In the genomic region with DNA sequence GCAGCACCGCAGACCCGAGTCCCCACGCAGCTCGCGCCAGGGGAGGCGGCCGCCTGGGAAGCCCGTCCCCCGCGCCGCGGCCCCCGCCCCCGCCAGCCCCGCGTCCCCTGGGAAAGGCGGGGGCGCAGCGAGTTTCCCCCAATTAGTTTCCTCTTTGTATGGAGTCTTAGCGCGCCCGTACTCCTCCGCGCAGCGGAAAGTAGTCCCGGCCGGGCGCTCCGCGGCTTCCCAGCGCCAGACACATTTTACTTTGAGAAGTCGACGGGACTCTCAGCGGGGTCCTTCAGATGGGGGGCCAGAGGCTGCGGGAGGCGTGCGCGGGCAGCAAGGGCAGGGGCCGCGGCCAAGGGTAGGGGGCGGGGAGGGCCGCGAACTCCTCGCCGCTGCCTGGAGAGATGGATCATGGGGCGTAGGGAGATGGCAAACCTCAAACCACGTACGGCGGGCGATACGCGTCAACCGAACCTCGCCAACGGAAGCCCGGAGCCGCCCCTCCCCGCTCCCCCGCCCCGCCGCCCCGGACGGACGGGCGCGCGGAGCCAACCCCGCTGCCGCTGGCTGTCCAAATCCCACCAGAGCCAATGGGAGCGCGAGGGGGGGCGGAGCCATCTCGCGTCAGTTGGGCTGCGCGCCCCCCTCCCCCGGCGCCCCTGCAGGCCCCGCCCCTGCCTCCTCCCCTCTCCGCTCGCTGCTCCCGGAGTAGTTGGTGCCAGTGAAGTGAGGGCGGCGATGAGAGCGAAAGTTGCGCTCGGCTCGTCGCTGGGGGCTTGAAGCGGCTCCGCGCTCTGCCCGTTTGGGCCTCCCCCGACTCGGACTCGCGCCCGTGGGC, we compare ENCODE assay signal across 8 cellular contexts. TPM values are rescaled to one million over a fixed set of nuclear protein-coding genes. Genes with fewer than 3 reads are reported as not detected.
DNase-seq lines count a peak whose midpoint lies in the region; ATAC-seq, FAIRE-seq and TF ChIP-seq lines count a peak whose summit lies in the region.

RCOR1 (plus strand) TSS at position 706 of the 829 bp plus-strand sequence. CDS start 238 bp downstream, outside the sequence.

- peaks cover 24% of the 10 kb centered on the region for H3K4me1 ChIP-seq in CD4-positive, CD25-positive, alpha-beta regulatory T cell (ENCODE audit: control insufficient read depth, insufficient read depth, low read length, poor library complexity, severe bottlenecking)
- peaks cover 48% of the 10 kb centered on the region for H3K4me1 ChIP-seq in HepG2 (ENCODE audit: insufficient read depth, low read length)

- no peak within 1 kb of the TSS for H2AFZ ChIP-seq in HepG2 (ENCODE audit: low read length)

- peak within 1 kb of the TSS; percentile 92 for H3K27ac ChIP-seq in CD4-positive, CD25-positive, alpha-beta regulatory T cell (ENCODE audit: insufficient read depth, low read length, poor library complexity, severe bottlenecking)
- H3K27ac ChIP-seq in HepG2 (ENCODE audit: extremely low read length, insufficient read depth, low read length), result peak within 1 kb of the TSS; percentile 99

- no TSS peak for BruUV-seq in HepG2 (replicated peaks; lab: Mats Ljungman, UMichigan)

- peak within 1 kb of the TSS; percentile 78 for H3K4me2 ChIP-seq in HepG2 (ENCODE audit: low read depth, low read length)

- peaks cover 5 to 43% (median 21%) of the 10 kb centered on the region in 4 donors for H3K4me1 Mint-ChIP-seq in CD4-positive, CD25-positive, alpha-beta regulatory T cell

- TF ChIP-seq EP300 in HepG2 (IDR thresholded peaks at IDR 0.05; ENCODE audit: low read depth in 2 of 2, low read length in 2 of 2) (no peak), HepG2 (CRISPR knock-in tag; IDR thresholded peaks at IDR 0.05; ENCODE audit: borderline replicate concordance) (no peak)

- H3K27me3 Mint-ChIP-seq in CD4-positive, CD25-positive, alpha-beta regulatory T cell, result peaks cover 20% of the 10 kb centered on the region

- ATAC-seq in CD4-positive, CD25-positive, alpha-beta regulatory T cell (ENCODE audit: low read depth in 2 of 2), result peak; percentile 86 to 87
- peak; percentile 70 for ATAC-seq in GM19452 (IDR thresholded peaks at IDR 0.05; ENCODE audit: unreplicated experiment)
- peak; percentile 38 for ATAC-seq in HG03575 (IDR thresholded peaks at IDR 0.05; ENCODE audit: extremely low read depth, insufficient number of reproducible peaks, low FRiP score, unreplicated experiment)
- peak; percentile 77 for ATAC-seq in HepG2

- H3K4me3 ChIP-seq in CD4-positive, CD25-positive, alpha-beta regulatory T cell (ENCODE audit: low read depth, low read length), result peak within 1 kb of the TSS; percentile 74
- peak within 1 kb of the TSS; percentile 94 to 97 (median 94) for H3K4me3 ChIP-seq in HepG2 (replicated peaks in 1 of 3; ENCODE audit: insufficient read depth in 1 of 3, low read depth in 2 of 3, low read length in 3 of 3)

- TF ChIP-seq POLR2A in HepG2 (IDR thresholded peaks at IDR 0.05; ENCODE audit: insufficient read depth in 1 of 2, low read depth in 2 of 2, low read length in 2 of 2), result peak; percentile 85 to 94

- H4K20me1 ChIP-seq in HepG2 (ENCODE audit: insufficient read depth, low read length), result peaks cover 16% of the 10 kb centered on the region; the same call in 1 of the 2 replicates

- POLR2A ChIA-PET in HepG2 (lab: Yijun Ruan, JAX), result interaction anchor here (0.6 to 5.3 kb wide), 8 partner anchors 17 to 91 kb away, joined by 3 to 58 read pairs (median 4); partner anchors contain the start of gene ANKRD9

- peak; percentile 58; the same call in 1 of the 2 replicates for TF ChIP-seq RAD21 in HepG2 (CRISPR knock-in tag; IDR thresholded peaks at IDR 0.05)

- 2% methylated on average over 13 of the region's 98 CpGs for WGBS in HepG2 (ENCODE audit: low lambda C conversion rate)

- TF ChIP-seq CTCF in HepG2 (CRISPR knock-in tag; IDR thresholded peaks at IDR 0.05), result no peak

- CTCF ChIA-PET in HepG2 (lab: Yijun Ruan, JAX; ENCODE audit: low intra/inter-chr PET ratio, low total read pairs), result interaction anchor here (3.0 kb wide), 1 partner anchor 67 kb away, joined by 9 read pairs; no protein-coding TSS in a partner anchor

- intact Hi-C loops in HepG2 (cut with micrococcal nuclease; ENCODE audit: unreplicated experiment), result loop anchor here (2.0 to 5.0 kb wide), 4 partner anchors 47 to 270 kb away; partner anchors contain the start of genes CINP and TECPR2

- H3K9me3 Mint-ChIP-seq in CD4-positive, CD25-positive, alpha-beta regulatory T cell, result no peaks in the 10 kb centered on the region

- in situ Hi-C loops in HepG2 (cut with HindIII; ENCODE audit: extremely low pct_ligation_motif_present, low pct_unique_long_range_greater_than_20kb), result loop anchor here (5.0 kb wide), 1 partner anchor 50 kb away; no protein-coding TSS in a partner anchor

- H3K27me3 ChIP-seq in CD4-positive, CD25-positive, alpha-beta regulatory T cell (ENCODE audit: control insufficient read depth, insufficient read depth, low read length), result no peaks in the 10 kb centered on the region
- H3K27me3 ChIP-seq in HepG2 (ENCODE audit: control insufficient read depth in 1 of 2, insufficient read depth in 2 of 2, low read length in 2 of 2), result no peaks in the 10 kb centered on the region; a peak in 1 of 5 replicates

- no peaks in the 10 kb centered on the region for H3K36me3 Mint-ChIP-seq in CD4-positive, CD25-positive, alpha-beta regulatory T cell

- peak; percentile 96 to 98 (median 97) for DNase-seq in CD4-positive, CD25-positive, alpha-beta regulatory T cell
- DNase-seq in NCI-H82 (lab: John Stamatoyannopoulos, UW), result peak; percentile 97
- peak; percentile 98 for DNase-seq in activated CD4-positive, alpha-beta T cell treated with anti-CD3 and anti-CD28 coated beads, Interleukin-2, amount 50 U/mL, for 48 hours
- DNase-seq in dermis blood vessel endothelial cell, result peak; percentile 97
- DNase-seq in HepG2 (ENCODE audit: low spot score), result peak; percentile 89
- peak; percentile 96 to 97 for DNase-seq in stimulated activated CD4-positive, alpha-beta T cell treated with anti-CD3 and anti-CD28 coated beads, Interleukin-2, amount 100 ng/mL, for 48 hours

- peaks cover 38% of the 10 kb centered on the region for H3K79me2 ChIP-seq in HepG2 (ENCODE audit: insufficient read depth, low read length)

- H3K27ac Mint-ChIP-seq in CD4-positive, CD25-positive, alpha-beta regulatory T cell, result peak within 1 kb of the TSS; percentile 94 to 97 (median 96)

- H3K9ac ChIP-seq in HepG2 (ENCODE audit: insufficient read depth, low read depth, low read length), result peak within 1 kb of the TSS; percentile 88

- peak within 1 kb of the TSS; percentile 92 to 99 (median 98) for H3K4me3 Mint-ChIP-seq in CD4-positive, CD25-positive, alpha-beta regulatory T cell

- FAIRE-seq in HepG2 (lab: Jason Lieb, UNC), result no peak

- no peaks in the 10 kb centered on the region for H3K36me3 ChIP-seq in CD4-positive, CD25-positive, alpha-beta regulatory T cell (ENCODE audit: control insufficient read depth, insufficient read depth, low read length)
- H3K36me3 ChIP-seq in HepG2 (replicated peaks in 1 of 2; ENCODE audit: control insufficient read depth in 1 of 2, insufficient read depth in 2 of 2, low read length in 2 of 2), result no peaks in the 10 kb centered on the region

- no peaks in the 10 kb centered on the region for H3K9me3 ChIP-seq in CD4-positive, CD25-positive, alpha-beta regulatory T cell (ENCODE audit: control insufficient read depth in 2 of 2, low read length in 2 of 2)
- H3K9me3 ChIP-seq in HepG2 (ENCODE audit: low read length), result no peaks in the 10 kb centered on the region

TF ChIP-seq in HepG2, 621 proteins besides CTCF, POLR2A, EP300 and RAD21 (continues in another document):
- peak; percentile 67; the same call in 1 of the 2 replicates for TF ChIP-seq BORCS8-MEF2B (CRISPR knock-in tag; IDR thresholded peaks at IDR 0.05)
- TF ChIP-seq NONO (IDR thresholded peaks at IDR 0.05), result no peak
- peak; percentile 62; the same call in 1 of the 2 replicates for TF ChIP-seq NONO (CRISPR knock-in tag; conservative IDR thresholded peaks at IDR 0.05)

RNA-seq across cellular contexts. Expression of gene RCOR1, which starts in this region (rescaled TPM):
- total RNA-seq in CD4-positive, CD25-positive, alpha-beta regulatory T cell, result 28.1 TPM
- 1 to 10 TPM in 1 of 4 donors, under 1 TPM in 3; 0.40 to 1.2 (median 0.48) TPM for polyA plus RNA-seq in CD4-positive, CD25-positive, alpha-beta regulatory T cell
- 14.0 and 24.6 TPM in 2 replicates for total RNA-seq in dermis blood vessel endothelial cell
- total RNA-seq in HepG2 (2016; rRNA removed; fragmentation: Illumina TruSeq; extraction: Trizol), result 11.1 and 14.8 TPM in 2 replicates
- total RNA-seq in HepG2 (2016; cell fraction: cytosol; rRNA removed; fragmentation: Illumina TruSeq; extraction: Trizol; ENCODE audit: low read depth), result 5.2 and 6.2 TPM in 2 replicates
- 10.9 and 13.8 TPM in 2 replicates for total RNA-seq in HepG2 (2016; cell fraction: insoluble cytoplasmic fraction; rRNA removed; fragmentation: Illumina TruSeq; extraction: Trizol)
- 6.6 and 7.2 TPM in 2 replicates for total RNA-seq in HepG2 (2016; cell fraction: membrane; rRNA removed; fragmentation: Illumina TruSeq; extraction: Trizol)
- total RNA-seq in HepG2 (2016; cell fraction: nucleus; rRNA removed; fragmentation: Illumina TruSeq; extraction: Trizol), result 15.7 and 18.1 TPM in 2 replicates
- 10.2 and 10.5 TPM in 2 replicates for polyA plus RNA-seq in HepG2 (2011; rRNA removed)
- polyA plus RNA-seq in HepG2 (2011; cell fraction: cytosol; rRNA removed), result 5.8 and 9.2 TPM in 2 replicates
- polyA plus RNA-seq in HepG2 (2011; cell fraction: nucleus; rRNA removed), result 7.8 and 8.1 TPM in 2 replicates
- 12.0 and 12.1 TPM in 2 replicates for polyA plus RNA-seq in HepG2 (2012)
- polyA plus RNA-seq in HepG2 (2016; cell fraction: cytosol; fragmentation: Illumina TruSeq; extraction: Trizol; ENCODE audit: low read depth), result 0.57 and 0.69 TPM in 2 replicates
- 14.2 and 16.0 TPM in 2 replicates for polyA plus RNA-seq in HepG2 (2016; cell fraction: insoluble cytoplasmic fraction; fragmentation: Illumina TruSeq; extraction: Trizol; ENCODE audit: low read depth)
- 1.9 and 2.5 TPM in 2 replicates for polyA plus RNA-seq in HepG2 (2016; cell fraction: membrane; fragmentation: Illumina TruSeq; extraction: Trizol; ENCODE audit: low read depth)
- polyA plus RNA-seq in HepG2 (2016; cell fraction: nucleus; fragmentation: Illumina TruSeq; extraction: Trizol; ENCODE audit: insufficient read depth, low read depth), result 19.9 and 20.7 TPM in 2 replicates
- polyA minus RNA-seq in HepG2 (2011; rRNA and poly(A)+ RNA removed; ENCODE audit: low replicate concordance), result 15.4 and 22.7 TPM in 2 replicates
- 11.9 and 12.5 TPM in 2 replicates for polyA minus RNA-seq in HepG2 (2011; cell fraction: cytosol; rRNA and poly(A)+ RNA removed)
- polyA minus RNA-seq in HepG2 (2011; cell fraction: nucleus; rRNA and poly(A)+ RNA removed), result 25.1 TPM in 2 replicates

Comparison
In these comparisons a context has a peak if more than half of its experiments do, and no peak if none do; other contexts are left out.
1. Peak in every context shown above with its lines: DNase-seq, ATAC-seq, H3K4me3 ChIP-seq and H3K27ac ChIP-seq.